8 cellular contexts compared by ENCODE assay signal in genomic region chr19:8050274-8051096, GRCh38. TPM values are rescaled to one million over a fixed set of nuclear protein-coding genes. Genes with fewer than 3 reads are reported as not detected.
DNase-seq lines count a peak whose midpoint lies in the region; ATAC-seq, FAIRE-seq and TF ChIP-seq lines count a peak whose summit lies in the region.

No MANE protein-coding gene starts in this region.

- peaks cover 3% of the 10 kb centered on the region for H3K27me3 Mint-ChIP-seq in CD4-positive, alpha-beta T cell
- no peaks in the 10 kb centered on the region for H3K27me3 Mint-ChIP-seq in activated T-cell treated with anti-CD3 and anti-CD28 coated beads, Interleukin-2, amount 50 U/mL, for 72 hours (ENCODE audit: low read depth)
- no peaks in the 10 kb centered on the region for H3K27me3 Mint-ChIP-seq in natural killer cell (ENCODE audit: low read depth in 2 of 2)

- H3K9me3 Mint-ChIP-seq in CD4-positive, alpha-beta T cell: no peaks in the 10 kb centered on the region
- H3K9me3 Mint-ChIP-seq in activated T-cell treated with anti-CD3 and anti-CD28 coated beads, Interleukin-2, amount 50 U/mL, for 72 hours: no peaks in the 10 kb centered on the region
- no peaks in the 10 kb centered on the region for H3K9me3 Mint-ChIP-seq in natural killer cell

- peak overlapping the region; percentile 62 for H3K4me3 Mint-ChIP-seq in CD4-positive, alpha-beta T cell
- peak overlapping the region; percentile 69 to 73 for H3K4me3 Mint-ChIP-seq in activated T-cell treated with anti-CD3 and anti-CD28 coated beads, Interleukin-2, amount 50 U/mL, for 72 hours
- H3K4me3 Mint-ChIP-seq in natural killer cell: peak overlapping the region; percentile 68

- peak; percentile 80 for FAIRE-seq in HTR-8/SVneo (lab: Jason Lieb, UNC)

- TF ChIP-seq CTCF in CD4-positive, alpha-beta T cell (IDR thresholded peaks at IDR 0.05): no peak
- TF ChIP-seq CTCF in fibroblast of pulmonary artery (IDR thresholded peaks at IDR 0.05; ENCODE audit: low read length, missing control alignments) (no peak), natural killer cell (IDR thresholded peaks at IDR 0.05) (no peak)

- peak; percentile 70 to 89 (median 76) for DNase-seq in CD4-positive, alpha-beta T cell
- DNase-seq in HTR-8/SVneo (ENCODE audit: insufficient read length, low spot score) (peak; percentile 69), OCI-M2 (lab: John Stamatoyannopoulos, UW; ENCODE audit: unreplicated experiment) (peak; percentile 91), fibroblast of pulmonary artery (ENCODE audit: low read depth) (peak; percentile 71), natural killer cell (peak; percentile 83)
- DNase-seq in activated T-cell treated with anti-CD3 and anti-CD28 coated beads, Interleukin-2, amount 50 U/mL, for 72 hours: peak; percentile 88 to 91
- peak; percentile 66 to 89 (median 81) for DNase-seq in stimulated activated naive CD4-positive, alpha-beta T cell (lab: John Stamatoyannopoulos, UW)

- peak overlapping the region; percentile 14 for H3K4me3 ChIP-seq in fibroblast of pulmonary artery (replicated peaks; ENCODE audit: low read depth, low read length)

- no peak overlapping the region for H3K27ac Mint-ChIP-seq in CD4-positive, alpha-beta T cell
- H3K27ac Mint-ChIP-seq in activated T-cell treated with anti-CD3 and anti-CD28 coated beads, Interleukin-2, amount 50 U/mL, for 72 hours: no peak overlapping the region
- peak overlapping the region in 1 of 2 donors; percentile 68 for H3K27ac Mint-ChIP-seq in natural killer cell

- CTCF ChIA-PET in CD4-positive, alpha-beta T cell (lab: Charles Lee): no interaction called here

- ATAC-seq in CD4-positive, alpha-beta T cell (ENCODE audit: poor library complexity): peak; percentile 99
- ATAC-seq in GM19468 (IDR thresholded peaks at IDR 0.05; ENCODE audit: extremely low read depth, unreplicated experiment): peak; percentile 21
- peak; percentile 93 to 96 for ATAC-seq in activated T-cell treated with anti-CD3 and anti-CD28 coated beads, Interleukin-2, amount 50 U/mL, for 72 hours (replicated peaks in 1 of 2)
- peak; percentile 96 to 98 (median 97) for ATAC-seq in natural killer cell

- H3K9me3 ChIP-seq in CD4-positive, alpha-beta T cell (ENCODE audit: control insufficient read depth, low read length): no peaks in the 10 kb centered on the region

- peaks cover 14% of the 10 kb centered on the region for H3K4me1 Mint-ChIP-seq in CD4-positive, alpha-beta T cell (ENCODE audit: low read depth)
- H3K4me1 Mint-ChIP-seq in activated T-cell treated with anti-CD3 and anti-CD28 coated beads, Interleukin-2, amount 50 U/mL, for 72 hours (ENCODE audit: low read depth): peaks cover 11% of the 10 kb centered on the region
- H3K4me1 Mint-ChIP-seq in natural killer cell: peaks cover 7 to 24% of the 10 kb centered on the region in 2 donors

- no peaks in the 10 kb centered on the region for H3K27me3 ChIP-seq in CD4-positive, alpha-beta T cell (ENCODE audit: control insufficient read depth, insufficient read depth, low read length)

- intact Hi-C loops in CD4-positive, alpha-beta T cell (cut with DNase I, micrococcal nuclease): no loop called here
- intact Hi-C loops in natural killer cell (cut with micrococcal nuclease): no loop called here

- POLR2A ChIA-PET in CD4-positive, alpha-beta T cell (lab: Charles Lee): no interaction called here

- no peaks in the 10 kb centered on the region for H3K36me3 Mint-ChIP-seq in CD4-positive, alpha-beta T cell (ENCODE audit: low read depth)
- H3K36me3 Mint-ChIP-seq in activated T-cell treated with anti-CD3 and anti-CD28 coated beads, Interleukin-2, amount 50 U/mL, for 72 hours (ENCODE audit: insufficient read depth in 2 of 2): no peaks in the 10 kb centered on the region
- no peaks in the 10 kb centered on the region for H3K36me3 Mint-ChIP-seq in natural killer cell

- H3K27ac ChIP-seq in CD4-positive, alpha-beta T cell (ENCODE audit: low read depth, low read length): no peak overlapping the region

RNA-seq across cellular contexts. Expression of gene CCL25, which starts 2.1 kb away (rescaled TPM):
- total RNA-seq in CD4-positive, alpha-beta T cell: not detected
- total RNA-seq in activated T-cell treated with anti-CD3 and anti-CD28 coated beads, Interleukin-2, amount 50 U/mL, for 72 hours: under 1 TPM in 1 of 2 donors, not detected in 1; 0.60 TPM
- total RNA-seq in natural killer cell: under 1 TPM in 1 of 3 donors, not detected in 2; 0.28 TPM

RNA-seq across cellular contexts. Expression of gene ELAVL1, which starts 45.0 kb away (rescaled TPM):
- 10 to 100 TPM; 17.1 to 20.8 TPM for total RNA-seq in CD4-positive, alpha-beta T cell
- 100 to 1,000 TPM in 1 of 2 donors, 10 to 100 TPM in 1; 90.5 to 115 TPM for total RNA-seq in activated T-cell treated with anti-CD3 and anti-CD28 coated beads, Interleukin-2, amount 50 U/mL, for 72 hours
- total RNA-seq in natural killer cell: 10 to 100 TPM; 36.9 to 43.9 (median 43.8) TPM

Comparison
In these comparisons a context has a peak if more than half of its experiments do, and no peak if none do; other contexts are left out.
1. ATAC-seq: peak in every context shown above with its lines; median percentile 99 in CD4-positive, alpha-beta T cell; 97 in natural killer cell; 94 in activated T-cell treated with anti-CD3 and anti-CD28 coated beads, Interleukin-2, amount 50 U/mL, for 72 hours; 21 in GM19468.